ENCODE assay signal across 1 cellular context in the genomic region with DNA sequence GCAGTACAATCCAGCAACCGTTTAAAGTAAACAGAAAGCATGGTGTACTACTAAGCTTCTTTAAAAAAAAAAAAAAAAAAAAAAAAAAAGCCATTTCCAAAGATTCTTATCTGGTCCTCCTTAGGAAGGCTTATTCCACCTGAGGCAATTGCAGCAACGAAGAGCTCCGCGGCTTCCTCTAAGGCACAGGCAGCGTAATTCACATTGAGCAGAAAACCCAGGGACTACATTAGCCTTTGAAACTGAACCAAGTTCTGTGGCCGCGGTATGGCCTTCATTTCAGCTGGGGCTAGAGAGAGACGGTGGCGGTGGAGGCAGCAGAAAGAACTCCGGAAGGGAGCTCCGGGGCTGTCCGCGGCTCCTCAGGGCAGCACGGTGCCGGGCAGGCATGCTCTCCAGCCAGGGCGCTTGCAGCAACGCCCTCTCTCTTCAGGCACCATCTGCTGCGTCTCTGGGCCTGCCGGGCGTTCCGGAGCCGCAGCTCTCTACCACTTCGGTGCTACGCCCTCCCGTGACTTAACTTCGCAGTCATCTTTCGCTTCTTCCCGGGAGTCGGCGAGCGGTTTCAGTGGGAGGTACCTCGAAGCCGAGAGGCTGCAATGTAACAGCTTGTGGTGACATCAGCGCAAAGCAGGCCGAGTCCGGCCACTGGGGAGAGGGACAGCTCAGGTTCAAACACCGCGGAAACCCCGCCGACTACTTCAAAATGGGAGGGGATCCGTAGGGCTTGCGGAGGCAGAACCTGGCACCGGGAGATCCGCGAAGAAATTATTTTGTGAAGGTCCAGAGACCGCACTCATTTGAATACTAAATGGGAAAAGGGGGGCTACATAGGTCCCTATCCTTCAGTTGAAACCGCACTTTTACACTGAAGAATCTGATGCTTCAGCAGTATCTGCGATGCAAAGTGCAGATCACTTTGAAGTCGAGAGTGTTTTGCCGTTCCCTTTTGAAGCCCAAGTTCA.
TF ChIP-seq lines count a peak whose summit lies in the region.

No MANE protein-coding gene starts in this region.

TF ChIP-seq in IMR-90, 13 proteins besides CTCF, POLR2A, EP300 and RAD21 (continued from another document):
- TF ChIP-seq USF2 (IDR thresholded peaks at IDR 0.05; ENCODE audit: low read depth, low read length): no peak; the same call in 1 of the 2 replicates
- TF ChIP-seq FOS (IDR thresholded peaks at IDR 0.05; ENCODE audit: low read depth, low read length): 0 out of 2 replicates have a peak, but pooled peaks have one; percentile 7
- peak; percentile 4; the same call in 1 of the 2 replicates for TF ChIP-seq SMC3 (IDR thresholded peaks at IDR 0.05; ENCODE audit: low read depth, low read length)
- TF ChIP-seq RCOR1 (IDR thresholded peaks at IDR 0.05; ENCODE audit: insufficient replicate concordance, low read length): peak; percentile 65
- TF ChIP-seq, protein P1, sequence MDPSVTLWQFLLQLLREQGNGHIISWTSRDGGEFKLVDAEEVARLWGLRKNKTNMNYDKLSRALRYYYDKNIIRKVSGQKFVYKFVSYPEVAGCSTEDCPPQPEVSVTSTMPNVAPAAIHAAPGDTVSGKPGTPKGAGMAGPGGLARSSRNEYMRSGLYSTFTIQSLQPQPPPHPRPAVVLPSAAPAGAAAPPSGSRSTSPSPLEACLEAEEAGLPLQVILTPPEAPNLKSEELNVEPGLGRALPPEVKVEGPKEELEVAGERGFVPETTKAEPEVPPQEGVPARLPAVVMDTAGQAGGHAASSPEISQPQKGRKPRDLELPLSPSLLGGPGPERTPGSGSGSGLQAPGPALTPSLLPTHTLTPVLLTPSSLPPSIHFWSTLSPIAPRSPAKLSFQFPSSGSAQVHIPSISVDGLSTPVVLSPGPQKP (IDR thresholded peaks at IDR 0.05; ENCODE audit: borderline replicate concordance, low read depth, low read length): no peak
- peak; percentile 63; the same call in 1 of the 2 replicates for TF ChIP-seq CEBPB (IDR thresholded peaks at IDR 0.05; ENCODE audit: low read depth, low read length)
- no peak for TF ChIP-seq NFE2L2 (IDR thresholded peaks at IDR 0.05; ENCODE audit: low read depth, low read length)
- peak; percentile 63 for TF ChIP-seq MAFK (IDR thresholded peaks at IDR 0.05; ENCODE audit: low read depth, low read length)
- TF ChIP-seq CHD1 (IDR thresholded peaks at IDR 0.05; ENCODE audit: low read depth, low read length): no peak; the same call in 1 of the 2 replicates
- TF ChIP-seq BHLHE40 (IDR thresholded peaks at IDR 0.05; ENCODE audit: low read depth, low read length): peak; percentile 91
TF ChIP-seq in IMR-90: peak in this region for 7.
